Comparison of ENCODE assay signal across 21 cellular contexts in genomic region chr12:85329913-85330312, GRCh38.
"Had no signal": no experiment of that assay in that cellular context is flagged by ENCODE, and none has a peak within 500 bp of the region (broad histone marks: within the 10 kb centered on the region; RNA-seq: fewer than 3 reads in every experiment).

No MANE protein-coding gene starts in this region.

- DNase-seq: activated CD4-positive, alpha-beta T cell treated with anti-CD3 and anti-CD28 coated beads, Interleukin-2, amount 10 ng/mL, durations not matched to agents 24 days and 14 days; activated CD4-positive, alpha-beta T cell treated with anti-CD3 and anti-CD28 coated beads, Interleukin-2, amount 50 U/mL, for 48 hours; activated CD4-positive, CD25-positive, alpha-beta regulatory T cell treated with anti-CD3 and anti-CD28 coated beads, Interleukin-2, amount 50 U/mL, for 72 hours; activated CD8-positive, alpha-beta memory T cell treated with anti-CD3 and anti-CD28 coated beads, Interleukin-2, amount 10 ng/mL, durations not matched to agents 7 days and 5 days; activated effector memory CD4-positive, alpha-beta T cell treated with Interleukin-2 at 50 U/mL for 16 hours; activated naive CD4-positive, alpha-beta T cell; activated T-cell treated with anti-CD3 and anti-CD28 coated beads, Interleukin-2, amount 50 U/mL, for 24 hours; aorta; caudate nucleus; Karpas-422; MM.1S; NCI-H1417 treated with DMSO at 0.1 percent for 48 hours; NCI-H187 treated with DMSO at 0.1 percent for 48 hours; NCI-H2081 treated with DMSO at 0.1 percent for 48 hours; NCI-H446; NCI-H524; PC-3; SHP77; SW 1271 had no signal

- ATAC-seq: activated CD8-positive, alpha-beta memory T cell treated with anti-CD3 and anti-CD28 coated beads, Interleukin-2, amount 10 ng/mL, durations not matched to agents 7 days and 5 days; K562; PC-3; SK-N-SH treated with all-trans-retinoic acid at 6 μM for 48 hours had no signal
